Comparison of ENCODE assay signal across 20 cellular contexts in genomic region chr9:30718483-30718882, GRCh38.
DNase-seq lines count a peak whose midpoint lies in the region; ATAC-seq and TF ChIP-seq lines count a peak whose summit lies in the region.
"Had no signal": no experiment of that assay in that cellular context is flagged by ENCODE, and none has a peak within 500 bp of the region (broad histone marks: within the 10 kb centered on the region; RNA-seq: fewer than 3 reads in every experiment).

No MANE protein-coding gene starts in this region.

- no peaks in the 10 kb centered on the region for H3K9me3 Mint-ChIP-seq in activated CD4-positive, alpha-beta memory T cell treated with anti-CD3 and anti-CD28 coated beads, Interleukin-2, amount 10 ng/mL, durations not matched to agents 7 days and 5 days

- CTCF ChIA-PET in activated CD4-positive, alpha-beta memory T cell treated with anti-CD3 and anti-CD28 coated beads, Interleukin-2, amount 10 ng/mL, durations not matched to agents 7 days and 5 days (lab: Charles Lee) = no interaction called here

- no peaks in the 10 kb centered on the region for H3K36me3 Mint-ChIP-seq in activated CD4-positive, alpha-beta memory T cell treated with anti-CD3 and anti-CD28 coated beads, Interleukin-2, amount 10 ng/mL, durations not matched to agents 7 days and 5 days (ENCODE audit: low read depth)
- H3K36me3 Mint-ChIP-seq: CD14-positive monocyte; CD4-positive, alpha-beta memory T cell; CD4-positive, CD25-positive, alpha-beta regulatory T cell; CD8-positive, alpha-beta memory T cell had no signal

- no peak overlapping the region for H3K27ac Mint-ChIP-seq in activated CD4-positive, alpha-beta memory T cell treated with anti-CD3 and anti-CD28 coated beads, Interleukin-2, amount 10 ng/mL, durations not matched to agents 7 days and 5 days
- H3K27ac Mint-ChIP-seq: CD14-positive monocyte; CD4-positive, alpha-beta memory T cell; CD4-positive, CD25-positive, alpha-beta regulatory T cell; CD8-positive, alpha-beta memory T cell had no signal

- no peak overlapping the region for H3K4me3 Mint-ChIP-seq in activated CD4-positive, alpha-beta memory T cell treated with anti-CD3 and anti-CD28 coated beads, Interleukin-2, amount 10 ng/mL, durations not matched to agents 7 days and 5 days
- H3K4me3 Mint-ChIP-seq: CD14-positive monocyte; CD4-positive, alpha-beta memory T cell; CD4-positive, CD25-positive, alpha-beta regulatory T cell; CD8-positive, alpha-beta memory T cell had no signal

- no peaks in the 10 kb centered on the region for H3K27me3 Mint-ChIP-seq in activated CD4-positive, alpha-beta memory T cell treated with anti-CD3 and anti-CD28 coated beads, Interleukin-2, amount 10 ng/mL, durations not matched to agents 7 days and 5 days
- H3K27me3 Mint-ChIP-seq: CD4-positive, alpha-beta memory T cell; CD4-positive, CD25-positive, alpha-beta regulatory T cell; CD8-positive, alpha-beta memory T cell had no signal

- no peaks in the 10 kb centered on the region for H3K4me1 Mint-ChIP-seq in activated CD4-positive, alpha-beta memory T cell treated with anti-CD3 and anti-CD28 coated beads, Interleukin-2, amount 10 ng/mL, durations not matched to agents 7 days and 5 days
- H3K4me1 Mint-ChIP-seq: CD14-positive monocyte; CD4-positive, alpha-beta memory T cell; CD4-positive, CD25-positive, alpha-beta regulatory T cell; CD8-positive, alpha-beta memory T cell had no signal

- ATAC-seq in SK-N-SH treated with all-trans-retinoic acid at 6 μM for 48 hours (peak; percentile 35; the same call in 1 of the 3 replicates), GM21447 (IDR thresholded peaks at IDR 0.05; ENCODE audit: unreplicated experiment) (no peak)

- DNase-seq in kidney glomerular epithelial cell (lab: John Stamatoyannopoulos, UW) = peak; percentile 3
- DNase-seq in non-pigmented ciliary epithelial cell (ENCODE audit: low read depth) = peak; percentile 14
- DNase-seq in middle frontal gyrus (ENCODE audit: extremely low spot score, low spot score) = no peak
- no peak for DNase-seq in activated CD4-positive, alpha-beta memory T cell treated with anti-CD3 and anti-CD28 coated beads, Interleukin-2, amount 10 ng/mL, durations not matched to agents 7 days and 5 days
- DNase-seq: 8988T; ACHN; BE2C; C1 segment of cervical spinal cord; CD4-positive, alpha-beta memory T cell; CD4-positive, CD25-positive, alpha-beta regulatory T cell; CD8-positive, alpha-beta memory T cell; COR-L47; DMS 273 treated with DMSO at 0.1 percent for 48 hours; DMS153; DMS53; DMS79 treated with DMSO at 0.1 percent for 48 hours; GF-D8 had no signal

- POLR2A ChIA-PET in activated CD4-positive, alpha-beta memory T cell treated with anti-CD3 and anti-CD28 coated beads, Interleukin-2, amount 10 ng/mL, durations not matched to agents 7 days and 5 days (lab: Charles Lee) = no interaction called here

TF ChIP-seq in SK-N-SH treated with all-trans-retinoic acid at 6 μM for 48 hours, 23 proteins besides CTCF, POLR2A, EP300 and RAD21:
- TF ChIP-seq ISL1 (CRISPR knock-in tag; IDR thresholded peaks at IDR 0.05) (peak; percentile 18; the same call in 1 of the 2 replicates), ZNF8 (CRISPR knock-in tag; IDR thresholded peaks at IDR 0.05) (no peak)

Comparison
In these comparisons a context has a peak if more than half of its experiments do, and no peak if none do; other contexts are left out.
1. DNase-seq: peak in kidney glomerular epithelial cell (single experiment) and non-pigmented ciliary epithelial cell (single experiment); none in middle frontal gyrus (single experiment) and activated CD4-positive, alpha-beta memory T cell treated with anti-CD3 and anti-CD28 coated beads, Interleukin-2, amount 10 ng/mL, durations not matched to agents 7 days and 5 days (single experiment).